ENCODE assay signal across 10 cellular contexts in genomic region chr11:63761870-63762661, GRCh38. TPM values are rescaled to one million over a fixed set of nuclear protein-coding genes. Genes with fewer than 3 reads are reported as not detected.
DNase-seq lines count a peak whose midpoint lies in the region; ATAC-seq and TF ChIP-seq lines count a peak whose summit lies in the region.
"Had no signal": no experiment of that assay in that cellular context is flagged by ENCODE, and none has a peak within 500 bp of the region (broad histone marks: within the 10 kb centered on the region; RNA-seq: fewer than 3 reads in every experiment).

No MANE protein-coding gene starts in this region.

- H3K27ac ChIP-seq in right atrium auricular region, result peak overlapping the region; percentile 66 to 73
- H3K27ac ChIP-seq: left lung had no signal

- peak overlapping the region; percentile 91 for H3K9ac ChIP-seq in ES-I3 (ENCODE audit: low read depth, low read length)

- H3K4me1 Mint-ChIP-seq in WTC11, result peaks cover 48% of the 10 kb centered on the region

- H3K9me3 ChIP-seq in ES-I3 (ENCODE audit: control insufficient read depth, insufficient read depth, low read length) (no peaks in the 10 kb centered on the region), right atrium auricular region (no peaks in the 10 kb centered on the region)
- H3K9me3 ChIP-seq: left lung had no signal

- H3K4me3 ChIP-seq in right atrium auricular region, result peak overlapping the region; percentile 45 to 60

- H3K4me3 Mint-ChIP-seq in WTC11, result peak overlapping the region; percentile 99

- H3K27me3 Mint-ChIP-seq in WTC11 (ENCODE audit: low read depth), result no peaks in the 10 kb centered on the region

- no peaks in the 10 kb centered on the region for H3K9me3 Mint-ChIP-seq in WTC11

- peaks cover 20% of the 10 kb centered on the region for H3K36me3 Mint-ChIP-seq in WTC11

- intact Hi-C loops in posterior vena cava (cut with DNase I), result no loop called here

- POLR2A ChIA-PET in WTC11 (lab: Charles Lee), result interaction anchor here (0.7 to 3.0 kb wide), 5 partner anchors 52 to 155 kb away, joined by 3 to 12 read pairs (median 3); partner anchors contain the start of genes ATL3 and RCOR2

- ATAC-seq in WTC11 (peak; percentile 39), GM19467 (IDR thresholded peaks at IDR 0.05; ENCODE audit: unreplicated experiment) (no peak), GM18858 (IDR thresholded peaks at IDR 0.05; ENCODE audit: unreplicated experiment) (no peak)

- H3K4me1 ChIP-seq in ES-I3 (ENCODE audit: insufficient read depth, low read length) (peaks cover 28% of the 10 kb centered on the region), right atrium auricular region (peaks cover 0 to 48% of the 10 kb centered on the region in 2 donors)

- CTCF ChIA-PET in WTC11 (lab: Charles Lee), result interaction anchor here (1.0 to 2.1 kb wide), 4 partner anchors 73 to 184 kb away, joined by 3 to 9 read pairs (median 4); partner anchors contain the start of gene ATL3

- 0 out of 2 replicates have a peak, but pooled peaks cover 3% of the 10 kb centered on the region for H3K36me3 ChIP-seq in ES-I3 (ENCODE audit: insufficient read depth, low read length)
- peaks cover 8% of the 10 kb centered on the region for H3K36me3 ChIP-seq in right atrium auricular region

- TF ChIP-seq CTCF in WTC11 (IDR thresholded peaks at IDR 0.05) (no peak), right atrium auricular region (IDR thresholded peaks at IDR 0.05) (no peak)

- no peaks in the 10 kb centered on the region for H3K27me3 ChIP-seq in right atrium auricular region
- H3K27me3 ChIP-seq: left lung had no signal

- DNase-seq in WTC11 (ENCODE audit: low spot score), result peak; percentile 84
- no peak for DNase-seq in right atrium auricular region (ENCODE audit: low spot score)
- DNase-seq in posterior vena cava (ENCODE audit: low spot score), result peak; percentile 81
- DNase-seq in NCI-H446 treated with DMSO at 0.1 percent for 48 hours (lab: John Stamatoyannopoulos, UW), result no peak
- DNase-seq in stimulated activated naive CD4-positive, alpha-beta T cell treated with Interleukin-2 at 50 U/mL for 16 hours (lab: John Stamatoyannopoulos, UW), result no peak
- DNase-seq: NCI-H2107 had no signal

- peak overlapping the region; percentile 95 for H3K27ac Mint-ChIP-seq in WTC11

TF ChIP-seq in WTC11, 78 proteins besides CTCF, POLR2A, EP300 and RAD21 (continues in another document):
- TF ChIP-seq STAT6 (CRISPR knock-in tag; conservative IDR thresholded peaks at IDR 0.05; ENCODE audit: low read depth) (0 out of 2 replicates have a peak, but pooled peaks have one; percentile 35), FOXP1 (CRISPR knock-in tag; IDR thresholded peaks at IDR 0.05; ENCODE audit: borderline replicate concordance) (0 out of 2 replicates have a peak, but pooled peaks have one; percentile 55), ZNF423 (CRISPR knock-in tag; IDR thresholded peaks at IDR 0.05) (peak; percentile 22; the same call in 1 of the 2 replicates), GRHL2 (CRISPR knock-in tag; IDR thresholded peaks at IDR 0.05; ENCODE audit: insufficient replicate concordance, severe bottlenecking) (no peak), GABPB1 (CRISPR knock-in tag; IDR thresholded peaks at IDR 0.05) (no peak), EMX1 (CRISPR knock-in tag; IDR thresholded peaks at IDR 0.05) (peak; percentile 74; the same call in 1 of the 2 replicates), ETV6 (CRISPR knock-in tag; IDR thresholded peaks at IDR 0.05) (peak; percentile 26), OVOL2 (CRISPR knock-in tag; IDR thresholded peaks at IDR 0.05; ENCODE audit: borderline replicate concordance) (no peak), ATF2 (CRISPR knock-in tag; IDR thresholded peaks at IDR 0.05; ENCODE audit: borderline replicate concordance, low read depth) (no peak)
- TF ChIP-seq, protein P1, sequence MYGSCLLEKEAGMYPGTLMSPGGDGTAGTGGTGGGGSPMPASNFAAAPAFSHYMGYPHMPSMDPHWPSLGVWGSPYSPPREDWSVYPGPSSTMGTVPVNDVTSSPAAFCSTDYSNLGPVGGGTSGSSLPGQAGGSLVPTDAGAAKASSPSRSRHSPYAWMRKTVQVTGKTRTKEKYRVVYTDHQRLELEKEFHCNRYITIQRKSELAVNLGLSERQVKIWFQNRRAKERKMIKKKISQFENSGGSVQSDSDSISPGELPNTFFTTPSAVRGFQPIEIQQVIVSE (CRISPR knock-in tag; IDR thresholded peaks at IDR 0.05; ENCODE audit: borderline replicate concordance), result no peak
- TF ChIP-seq, protein P2, sequence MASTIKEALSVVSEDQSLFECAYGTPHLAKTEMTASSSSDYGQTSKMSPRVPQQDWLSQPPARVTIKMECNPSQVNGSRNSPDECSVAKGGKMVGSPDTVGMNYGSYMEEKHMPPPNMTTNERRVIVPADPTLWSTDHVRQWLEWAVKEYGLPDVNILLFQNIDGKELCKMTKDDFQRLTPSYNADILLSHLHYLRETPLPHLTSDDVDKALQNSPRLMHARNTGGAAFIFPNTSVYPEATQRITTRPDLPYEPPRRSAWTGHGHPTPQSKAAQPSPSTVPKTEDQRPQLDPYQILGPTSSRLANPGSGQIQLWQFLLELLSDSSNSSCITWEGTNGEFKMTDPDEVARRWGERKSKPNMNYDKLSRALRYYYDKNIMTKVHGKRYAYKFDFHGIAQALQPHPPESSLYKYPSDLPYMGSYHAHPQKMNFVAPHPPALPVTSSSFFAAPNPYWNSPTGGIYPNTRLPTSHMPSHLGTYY (CRISPR knock-in tag; IDR thresholded peaks at IDR 0.05), result 0 out of 2 replicates have a peak, but pooled peaks have one; percentile 20
- TF ChIP-seq, protein P3, sequence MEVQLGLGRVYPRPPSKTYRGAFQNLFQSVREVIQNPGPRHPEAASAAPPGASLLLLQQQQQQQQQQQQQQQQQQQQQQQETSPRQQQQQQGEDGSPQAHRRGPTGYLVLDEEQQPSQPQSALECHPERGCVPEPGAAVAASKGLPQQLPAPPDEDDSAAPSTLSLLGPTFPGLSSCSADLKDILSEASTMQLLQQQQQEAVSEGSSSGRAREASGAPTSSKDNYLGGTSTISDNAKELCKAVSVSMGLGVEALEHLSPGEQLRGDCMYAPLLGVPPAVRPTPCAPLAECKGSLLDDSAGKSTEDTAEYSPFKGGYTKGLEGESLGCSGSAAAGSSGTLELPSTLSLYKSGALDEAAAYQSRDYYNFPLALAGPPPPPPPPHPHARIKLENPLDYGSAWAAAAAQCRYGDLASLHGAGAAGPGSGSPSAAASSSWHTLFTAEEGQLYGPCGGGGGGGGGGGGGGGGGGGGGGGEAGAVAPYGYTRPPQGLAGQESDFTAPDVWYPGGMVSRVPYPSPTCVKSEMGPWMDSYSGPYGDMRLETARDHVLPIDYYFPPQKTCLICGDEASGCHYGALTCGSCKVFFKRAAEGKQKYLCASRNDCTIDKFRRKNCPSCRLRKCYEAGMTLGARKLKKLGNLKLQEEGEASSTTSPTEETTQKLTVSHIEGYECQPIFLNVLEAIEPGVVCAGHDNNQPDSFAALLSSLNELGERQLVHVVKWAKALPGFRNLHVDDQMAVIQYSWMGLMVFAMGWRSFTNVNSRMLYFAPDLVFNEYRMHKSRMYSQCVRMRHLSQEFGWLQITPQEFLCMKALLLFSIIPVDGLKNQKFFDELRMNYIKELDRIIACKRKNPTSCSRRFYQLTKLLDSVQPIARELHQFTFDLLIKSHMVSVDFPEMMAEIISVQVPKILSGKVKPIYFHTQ (CRISPR knock-in tag; IDR thresholded peaks at IDR 0.05), result no peak
- TF ChIP-seq, protein P4, sequence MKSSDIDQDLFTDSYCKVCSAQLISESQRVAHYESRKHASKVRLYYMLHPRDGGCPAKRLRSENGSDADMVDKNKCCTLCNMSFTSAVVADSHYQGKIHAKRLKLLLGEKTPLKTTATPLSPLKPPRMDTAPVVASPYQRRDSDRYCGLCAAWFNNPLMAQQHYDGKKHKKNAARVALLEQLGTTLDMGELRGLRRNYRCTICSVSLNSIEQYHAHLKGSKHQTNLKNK (CRISPR knock-in tag; IDR thresholded peaks at IDR 0.05), result peak; percentile 46; the same call in 1 of the 2 replicates

RNA-seq across cellular contexts. Expression of gene ZFTA, which starts 6.5 kb away (rescaled TPM):
- total RNA-seq in WTC11 (2021) (44.7 to 47.2 TPM (median 45.6 TPM) in 3 replicates), right atrium auricular region (10 to 100 TPM; 12.2 to 18.5 TPM), posterior vena cava (10 to 100 TPM; 13.0 to 21.8 TPM)

RNA-seq across cellular contexts. Expression of gene SPINDOC, which starts 51.2 kb away (rescaled TPM):
- total RNA-seq in WTC11 (2021) (93.8 to 108 TPM (median 106 TPM) in 3 replicates), right atrium auricular region (10 to 100 TPM in 1 of 2 donors, 1 to 10 TPM in 1; 7.0 to 12.1 TPM), posterior vena cava (10 to 100 TPM; 11.8 to 15.1 TPM)

Comparison
In these comparisons a context has a peak if more than half of its experiments do, and no peak if none do; other contexts are left out.
1. DNase-seq: peak in WTC11 (single experiment) and posterior vena cava (single experiment); none in right atrium auricular region (single experiment), NCI-H446 treated with DMSO at 0.1 percent for 48 hours (single experiment) and stimulated activated naive CD4-positive, alpha-beta T cell treated with Interleukin-2 at 50 U/mL for 16 hours (single experiment).